8 cellular contexts compared by ENCODE assay signal in the genomic region with DNA sequence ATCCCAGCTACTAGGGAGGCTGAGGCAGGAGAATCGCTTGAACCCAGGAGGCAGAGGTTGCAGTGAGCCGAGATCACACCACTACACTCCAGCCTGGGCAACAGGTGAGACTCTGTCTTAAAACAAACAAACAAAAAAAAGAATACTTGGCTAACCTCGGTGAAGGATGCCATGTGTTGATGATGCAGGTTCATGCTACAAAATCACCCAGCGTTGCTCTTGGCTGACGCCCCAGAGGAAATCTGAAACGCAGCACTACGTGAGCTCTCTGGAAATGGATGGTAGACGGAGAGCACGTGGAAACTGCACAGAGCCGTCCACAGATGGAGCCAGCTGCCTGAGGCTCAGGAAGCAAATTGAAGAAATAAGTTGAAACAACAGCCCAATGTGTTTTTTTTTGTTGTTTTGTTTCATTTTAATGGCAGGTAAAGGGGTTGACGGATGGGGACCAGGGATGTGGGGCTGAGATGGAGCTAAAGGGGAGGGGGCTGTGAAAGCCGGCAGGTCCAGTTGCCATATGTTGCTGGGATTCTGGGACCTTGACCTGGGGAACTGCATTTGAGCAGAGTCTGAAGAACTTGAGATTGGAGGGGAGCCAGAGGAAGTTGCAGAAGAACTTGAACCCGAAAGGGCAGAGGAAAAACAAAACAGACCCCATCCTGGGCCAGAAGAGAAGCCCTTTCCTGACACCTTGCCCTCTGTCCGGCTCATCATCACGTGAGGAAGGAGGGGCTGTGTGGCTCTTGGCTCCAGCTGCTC. TPM values are rescaled to one million over a fixed set of nuclear protein-coding genes. Genes with fewer than 3 reads are reported as not detected.
A peak's percentile ranks its signal among the peaks of the same experiment; 100 is the strongest.
DNase-seq lines count a peak whose midpoint lies in the region; ATAC-seq and TF ChIP-seq lines count a peak whose summit lies in the region.

No MANE protein-coding gene starts in this region.

- TF ChIP-seq CTCF in NB4 (IDR thresholded peaks at IDR 0.05; ENCODE audit: low read depth, low read length) (no peak), testis (IDR thresholded peaks at IDR 0.05) (peak in 1 of 3 experiments; percentile 19)

- H3K27ac ChIP-seq in testis, result peak overlapping the region; percentile 27 to 70

- H3K36me3 Mint-ChIP-seq in activated naive CD8-positive, alpha-beta T cell treated with anti-CD3 and anti-CD28 coated beads for 36 hours, result no peaks in the 10 kb centered on the region

- DNase-seq in COLO829 (ENCODE audit: low spot score) (peak; percentile 62), NB4 (ENCODE audit: low read depth) (peak; percentile 27), iris pigment epithelial cell (ENCODE audit: low read depth) (peak; percentile 95), testis (peak; percentile 85), NCI-H82 (lab: John Stamatoyannopoulos, UW) (no peak)
- peak; percentile 9 for DNase-seq in activated naive CD8-positive, alpha-beta T cell treated with anti-CD3 and anti-CD28 coated beads for 36 hours

- ATAC-seq in GM19043 (IDR thresholded peaks at IDR 0.05; ENCODE audit: low read depth, unreplicated experiment), result peak; percentile 66
- ATAC-seq in GM21390 (IDR thresholded peaks at IDR 0.05; ENCODE audit: unreplicated experiment), result no peak

- H3K27me3 Mint-ChIP-seq in activated naive CD8-positive, alpha-beta T cell treated with anti-CD3 and anti-CD28 coated beads for 36 hours, result no peaks in the 10 kb centered on the region

- H3K27me3 ChIP-seq in testis, result no peaks in the 10 kb centered on the region

- no peaks in the 10 kb centered on the region for H3K9me3 Mint-ChIP-seq in activated naive CD8-positive, alpha-beta T cell treated with anti-CD3 and anti-CD28 coated beads for 36 hours

- peaks cover 7% of the 10 kb centered on the region for H3K4me1 Mint-ChIP-seq in activated naive CD8-positive, alpha-beta T cell treated with anti-CD3 and anti-CD28 coated beads for 36 hours

- no peaks in the 10 kb centered on the region for H3K36me3 ChIP-seq in testis (ENCODE audit: low read depth, missing control alignments)

- WGBS in testis, 2 donors, result 32 to 33% methylated on average over 15 of the region's 15 CpGs

- no peak for TF ChIP-seq POLR2A in NB4 (IDR thresholded peaks at IDR 0.05; ENCODE audit: extremely low read depth, insufficient read length)
- no peak for TF ChIP-seq POLR2A in testis (IDR thresholded peaks at IDR 0.05)

- no peak overlapping the region for H3K4me3 Mint-ChIP-seq in activated naive CD8-positive, alpha-beta T cell treated with anti-CD3 and anti-CD28 coated beads for 36 hours

- H3K4me3 ChIP-seq in NB4 (ENCODE audit: low read depth, low read length), result no peak overlapping the region
- no peak overlapping the region for H3K4me3 ChIP-seq in testis

- no peaks in the 10 kb centered on the region for H3K9me3 ChIP-seq in testis

- intact Hi-C loops in testis (cut with DNase I; ENCODE audit: low total_unique reads), result no loop called here

- H3K27ac Mint-ChIP-seq in activated naive CD8-positive, alpha-beta T cell treated with anti-CD3 and anti-CD28 coated beads for 36 hours, result no peak overlapping the region

- H3K4me1 ChIP-seq in testis, result peaks cover 11% of the 10 kb centered on the region

RNA-seq across cellular contexts. Expression of gene MANBAL, which starts 12.8 kb away (rescaled TPM):
- total RNA-seq in activated naive CD8-positive, alpha-beta T cell treated with anti-CD3 and anti-CD28 coated beads for 36 hours, result 10 to 100 TPM; 11.2 to 12.8 TPM
- 10 to 100 TPM; 42.4 to 68.4 TPM for total RNA-seq in testis
- polyA plus RNA-seq in testis (ENCODE audit: insufficient read depth, low read depth, low replicate concordance), result 92.4 TPM

RNA-seq across cellular contexts. Expression of gene GHRH, which starts 15.1 kb away (rescaled TPM):
- total RNA-seq in activated naive CD8-positive, alpha-beta T cell treated with anti-CD3 and anti-CD28 coated beads for 36 hours, result not detected
- not detected for total RNA-seq in testis
- not detected for polyA plus RNA-seq in testis (ENCODE audit: insufficient read depth, low read depth, low replicate concordance)
